ENCODE assay signal across 11 cellular contexts in the genomic region with DNA sequence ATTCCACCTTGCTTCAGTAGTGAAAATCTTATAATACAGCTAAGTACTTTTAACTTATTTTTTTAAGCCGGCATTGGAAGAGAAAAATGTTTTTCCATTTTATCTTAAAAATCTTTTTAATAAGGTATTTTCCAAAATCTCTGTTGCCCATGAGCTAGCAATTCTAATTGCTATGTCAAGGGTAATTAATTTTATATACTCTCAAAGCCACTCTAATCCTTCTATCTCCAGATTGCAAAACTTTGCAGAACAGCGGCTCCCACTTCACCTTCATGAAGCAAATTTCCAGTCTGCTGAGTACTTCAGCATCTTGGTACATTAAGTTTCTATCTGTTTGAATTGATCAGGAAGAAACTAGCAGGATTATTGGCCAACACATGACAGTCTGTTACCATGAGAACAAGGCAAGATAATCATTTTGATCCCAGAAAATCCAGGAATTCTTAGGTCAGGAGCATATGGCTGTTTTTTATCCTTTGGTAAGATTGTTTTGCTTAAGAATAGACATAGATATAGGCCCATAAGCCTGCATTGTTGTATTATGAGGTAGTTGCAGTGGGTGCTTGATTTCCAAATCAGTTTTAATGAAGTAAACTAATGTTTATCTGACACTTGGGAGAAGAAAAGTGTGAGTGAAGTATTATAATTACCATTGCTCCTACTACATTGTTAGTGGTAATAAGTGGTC. TPM values are rescaled to one million over a fixed set of nuclear protein-coding genes. Genes with fewer than 3 reads are reported as not detected.
DNase-seq lines count a peak whose midpoint lies in the region; ATAC-seq and TF ChIP-seq lines count a peak whose summit lies in the region.
"Had no signal": no experiment of that assay in that cellular context is flagged by ENCODE, and none has a peak within 500 bp of the region (broad histone marks: within the 10 kb centered on the region; RNA-seq: fewer than 3 reads in every experiment).

No MANE protein-coding gene starts in this region.

- no peak for TF ChIP-seq POLR2A in gastroesophageal sphincter (IDR thresholded peaks at IDR 0.05)

- no peak for DNase-seq in T-helper 2 cell treated with Interferon-gamma antibody and Interleukin-4, amounts not matched to agents 5 μg/mL and 100 μg/mL, for 36 hours (ENCODE audit: low spot score)
- no peak for DNase-seq in T-helper 2 cell
- DNase-seq in RWPE2 (ENCODE audit: low spot score), result no peak
- DNase-seq in stimulated activated effector memory CD8-positive, alpha-beta T cell treated with anti-CD3 and anti-CD28 coated beads, Interleukin-12 subunit alpha, Interleukin-12 subunit beta, amount 100 ng/mL, for 72 hours (ENCODE audit: low spot score in 2 of 2), result no peak
- no peak for DNase-seq in islet precursor cell
- DNase-seq: hippocampal formation had no signal

- H3K4me1 ChIP-seq in RWPE2 (ENCODE audit: insufficient read depth, poor library complexity, severe bottlenecking), result peaks cover 72% of the 10 kb centered on the region
- peaks cover 13 to 92% (median 32%) of the 10 kb centered on the region in 3 donors for H3K4me1 ChIP-seq in gastroesophageal sphincter

- ATAC-seq in RWPE2 (ENCODE audit: low read depth), result no peak
- ATAC-seq in gastroesophageal sphincter, result no peak
- no peak for ATAC-seq in stimulated activated effector memory CD8-positive, alpha-beta T cell treated with anti-CD3 and anti-CD28 coated beads, Interleukin-12 subunit alpha, Interleukin-12 subunit beta, amount 100 ng/mL, for 72 hours
- ATAC-seq in GM18502 (IDR thresholded peaks at IDR 0.05; ENCODE audit: poor library complexity, unreplicated experiment), result no peak
- ATAC-seq in HG03521 (IDR thresholded peaks at IDR 0.05; ENCODE audit: unreplicated experiment), result no peak

- peak overlapping the region; percentile 84 for H3K27ac ChIP-seq in RWPE2 (ENCODE audit: poor library complexity, severe bottlenecking)
- H3K27ac ChIP-seq in gastroesophageal sphincter, result peak overlapping the region; percentile 2 to 34 (median 26)
- H3K27ac ChIP-seq: BLaER1 had no signal

- H3K4me3 Mint-ChIP-seq in T-helper 2 cell treated with Interferon-gamma antibody and Interleukin-4, amounts not matched to agents 5 μg/mL and 100 μg/mL, for 36 hours, result peak overlapping the region; percentile 76
- H3K4me3 Mint-ChIP-seq in stimulated activated effector memory CD8-positive, alpha-beta T cell treated with anti-CD3 and anti-CD28 coated beads, Interleukin-12 subunit alpha, Interleukin-12 subunit beta, amount 100 ng/mL, for 72 hours, result peak overlapping the region; percentile 44

- H3K4me1 Mint-ChIP-seq in T-helper 2 cell treated with Interferon-gamma antibody and Interleukin-4, amounts not matched to agents 5 μg/mL and 100 μg/mL, for 36 hours (ENCODE audit: low read depth), result peaks cover 63% of the 10 kb centered on the region
- H3K4me1 Mint-ChIP-seq in stimulated activated effector memory CD8-positive, alpha-beta T cell treated with anti-CD3 and anti-CD28 coated beads, Interleukin-12 subunit alpha, Interleukin-12 subunit beta, amount 100 ng/mL, for 72 hours, result peaks cover 68% of the 10 kb centered on the region

- H3K36me3 ChIP-seq in RWPE2 (ENCODE audit: low read depth) (peaks cover 100% of the 10 kb centered on the region), gastroesophageal sphincter (peaks cover 0 to 30% of the 10 kb centered on the region in 2 donors)

- H3K36me3 Mint-ChIP-seq in T-helper 2 cell treated with Interferon-gamma antibody and Interleukin-4, amounts not matched to agents 5 μg/mL and 100 μg/mL, for 36 hours (ENCODE audit: low read depth), result peaks cover 73% of the 10 kb centered on the region
- peaks cover 95% of the 10 kb centered on the region for H3K36me3 Mint-ChIP-seq in stimulated activated effector memory CD8-positive, alpha-beta T cell treated with anti-CD3 and anti-CD28 coated beads, Interleukin-12 subunit alpha, Interleukin-12 subunit beta, amount 100 ng/mL, for 72 hours

- H3K27ac Mint-ChIP-seq in T-helper 2 cell treated with Interferon-gamma antibody and Interleukin-4, amounts not matched to agents 5 μg/mL and 100 μg/mL, for 36 hours, result no peak overlapping the region
- H3K27ac Mint-ChIP-seq in stimulated activated effector memory CD8-positive, alpha-beta T cell treated with anti-CD3 and anti-CD28 coated beads, Interleukin-12 subunit alpha, Interleukin-12 subunit beta, amount 100 ng/mL, for 72 hours, result peak overlapping the region; percentile 12

- no peaks in the 10 kb centered on the region for H3K27me3 ChIP-seq in RWPE2 (ENCODE audit: insufficient read depth, poor library complexity, severe bottlenecking)
- no peaks in the 10 kb centered on the region for H3K27me3 ChIP-seq in gastroesophageal sphincter
- H3K27me3 ChIP-seq: adrenal gland, BLaER1 had no signal

- no peaks in the 10 kb centered on the region for H3K9me3 Mint-ChIP-seq in T-helper 2 cell treated with Interferon-gamma antibody and Interleukin-4, amounts not matched to agents 5 μg/mL and 100 μg/mL, for 36 hours
- no peaks in the 10 kb centered on the region for H3K9me3 Mint-ChIP-seq in stimulated activated effector memory CD8-positive, alpha-beta T cell treated with anti-CD3 and anti-CD28 coated beads, Interleukin-12 subunit alpha, Interleukin-12 subunit beta, amount 100 ng/mL, for 72 hours

- no peaks in the 10 kb centered on the region for H3K27me3 Mint-ChIP-seq in T-helper 2 cell treated with Interferon-gamma antibody and Interleukin-4, amounts not matched to agents 5 μg/mL and 100 μg/mL, for 36 hours (ENCODE audit: low read depth)

- H3K9me3 ChIP-seq in RWPE2 (ENCODE audit: severe bottlenecking) (no peaks in the 10 kb centered on the region), gastroesophageal sphincter (no peaks in the 10 kb centered on the region)
- H3K9me3 ChIP-seq: adrenal gland, BLaER1 had no signal

- TF ChIP-seq EP300 in gastroesophageal sphincter (IDR thresholded peaks at IDR 0.05), result no peak

- TF ChIP-seq CTCF in RWPE2 (IDR thresholded peaks at IDR 0.05; ENCODE audit: poor library complexity, severe bottlenecking) (no peak), gastroesophageal sphincter (IDR thresholded peaks at IDR 0.05) (no peak)

- WGBS in gastroesophageal sphincter (ENCODE audit: low coverage in 1 of 2), 2 donors, result 91 to 94% methylated on average over 2 of the region's 2 CpGs

- H3K4me3 ChIP-seq in RWPE2 (ENCODE audit: severe bottlenecking) (no peak overlapping the region), gastroesophageal sphincter (peak overlapping the region in 1 of 2 donors; percentile 84)
- H3K4me3 ChIP-seq: adrenal gland, BLaER1 had no signal

RNA-seq across cellular contexts. Expression of a gene that starts 6.0 kb away (rescaled TPM):
- 100 to 1,000 TPM in 1 of 4 donors, 10 to 100 TPM in 3; 49.8 to 144 (median 72.6) TPM for total RNA-seq in gastroesophageal sphincter
